In genomic region chr10:124560377-124560776, GRCh38 we compare ENCODE assay signal across 8 cellular contexts.
DNase-seq lines count a peak whose midpoint lies in the region; ATAC-seq and TF ChIP-seq lines count a peak whose summit lies in the region.

No MANE protein-coding gene starts in this region.

- peak; percentile 96 for TF ChIP-seq EP300 in stomach (IDR thresholded peaks at IDR 0.05)

- TF ChIP-seq CTCF in HFF-Myc (IDR thresholded peaks at IDR 0.05; ENCODE audit: low read depth, low read length, missing control alignments), result no peak
- no peak for TF ChIP-seq CTCF in stomach (IDR thresholded peaks at IDR 0.05)
- TF ChIP-seq CTCF in thyroid gland (IDR thresholded peaks at IDR 0.05), result no peak

- peak overlapping the region; percentile 86 for H3K27ac ChIP-seq in cingulate gyrus (ENCODE audit: low read depth, low read length)
- peak overlapping the region in 4 of 5 donors; percentile 52 to 86 (median 74) for H3K27ac ChIP-seq in stomach
- H3K27ac ChIP-seq in thyroid gland, result peak overlapping the region in 1 of 3 donors; percentile 24

- H3K9me3 ChIP-seq in stomach, result no peaks in the 10 kb centered on the region
- no peaks in the 10 kb centered on the region for H3K9me3 ChIP-seq in thyroid gland

- WGBS in stomach, 5 donors, result 42 to 78% (median 69%) methylated on average over 12 to 14 of the region's 14 CpGs
- WGBS in thyroid gland, 2 donors, result 63 to 78% methylated on average over 14 of the region's 14 CpGs

- H3K36me3 ChIP-seq in stomach (no peaks in the 10 kb centered on the region), thyroid gland (no peaks in the 10 kb centered on the region)

- DNase-seq in HFF-Myc (ENCODE audit: extremely low read depth, low read depth), result peak; percentile 5
- DNase-seq in left kidney (ENCODE audit: low read depth, low spot score), result peak; percentile 60
- no peak for DNase-seq in stomach
- no peak for DNase-seq in stimulated activated CD4-positive, alpha-beta T cell treated with anti-CD3 and anti-CD28 coated beads, Interleukin-4, amount 100 ng/mL, for 1 hour
- no peak for DNase-seq in thyroid gland
- DNase-seq in stimulated activated naive CD4-positive, alpha-beta T cell (lab: John Stamatoyannopoulos, UW), result no peak

- ATAC-seq in GM21737 (IDR thresholded peaks at IDR 0.05; ENCODE audit: unreplicated experiment), result no peak

- intact Hi-C loops in stomach (cut with DNase I; ENCODE audit: low total_unique reads), result no loop called here
- intact Hi-C loops in thyroid gland (cut with DNase I), result no loop called here

- no peaks in the 10 kb centered on the region for H3K27me3 ChIP-seq in stomach
- no peaks in the 10 kb centered on the region for H3K27me3 ChIP-seq in thyroid gland

- no peak for TF ChIP-seq POLR2A in stomach (IDR thresholded peaks at IDR 0.05)
- TF ChIP-seq POLR2A in thyroid gland (IDR thresholded peaks at IDR 0.05), result no peak

- H3K4me1 ChIP-seq in stomach (peaks cover 9 to 35% (median 21%) of the 10 kb centered on the region in 4 donors), thyroid gland (peaks cover 4 to 19% of the 10 kb centered on the region in 2 donors)

- no peak overlapping the region for H3K4me3 ChIP-seq in HFF-Myc (replicated peaks; ENCODE audit: low read depth, low read length)
- H3K4me3 ChIP-seq in stomach, result no peak overlapping the region
- H3K4me3 ChIP-seq in thyroid gland (replicated peaks in 1 of 3), result no peak overlapping the region

Comparison
In these comparisons a context has a peak if more than half of its experiments do, and no peak if none do; other contexts are left out.
1. DNase-seq: peak in HFF-Myc (single experiment) and left kidney (single experiment); none in stomach (single experiment), stimulated activated CD4-positive, alpha-beta T cell treated with anti-CD3 and anti-CD28 coated beads, Interleukin-4, amount 100 ng/mL, for 1 hour (single experiment), thyroid gland (0 of 2) and stimulated activated naive CD4-positive, alpha-beta T cell (0 of 6).